Comparison of ENCODE assay signal across 25 cellular contexts in the genomic region with DNA sequence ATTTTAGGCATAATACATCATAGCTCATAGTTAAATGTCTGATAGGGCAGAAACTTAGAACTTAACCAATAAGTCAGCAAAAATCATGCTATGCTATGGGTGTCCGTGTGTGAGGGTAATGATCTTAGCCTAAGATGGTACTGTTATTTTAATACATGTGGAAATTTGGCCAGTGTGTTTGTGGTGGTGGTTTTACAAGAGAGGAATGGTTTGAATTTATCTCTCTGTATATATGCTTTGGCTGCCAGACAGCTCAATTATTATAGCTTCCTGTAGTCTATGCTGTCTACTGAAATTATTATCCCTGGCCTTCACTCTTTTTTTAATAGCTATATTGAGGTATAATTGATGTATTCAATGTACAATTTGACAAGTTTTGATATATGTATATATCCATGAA.
"Had no signal": no experiment of that assay in that cellular context is flagged by ENCODE, and none has a peak within 500 bp of the region (broad histone marks: within the 10 kb centered on the region; RNA-seq: fewer than 3 reads in every experiment).

No MANE protein-coding gene starts in this region.

- H3K36me3 ChIP-seq: brain microvascular endothelial cell had no signal

- DNase-seq: activated B cell treated with CpG ODN at 0.5 μM for 24 hours; activated CD4-positive, alpha-beta memory T cell treated with anti-CD3 and anti-CD28 coated beads for 36 hours; activated CD4-positive, alpha-beta T cell treated with anti-CD3 and anti-CD28 coated beads for 4 hours; activated CD4-positive, alpha-beta T cell treated with anti-CD3 and anti-CD28 coated beads, Interleukin-2, amount 50 U/mL, for 1 hour; activated CD4-positive, CD25-positive, alpha-beta regulatory T cell treated with anti-CD3 and anti-CD28 coated beads, Interleukin-2, amount 50 U/mL, for 72 hours; activated CD8-positive, alpha-beta memory T cell treated with anti-CD3 and anti-CD28 coated beads, Interleukin-2, amount 50 U/mL, for 4 hours; activated gamma-delta T cell treated with Interleukin-2 at 50 U/mL for 16 hours; activated naive CD4-positive, alpha-beta T cell treated with anti-CD3 and anti-CD28 coated beads for 36 hours; activated T-cell treated with anti-CD3 and anti-CD28 coated beads for 4 hours; activated T-cell treated with anti-CD3 and anti-CD28 coated beads, Interleukin-2, amount 50 U/mL, for 4 hours; anterior cingulate cortex; brain microvascular endothelial cell; central memory CD4-positive, alpha-beta T cell; Karpas-422; MM.1S; MV-4-11; NCI-H1092; NCI-H1436 treated with DMSO at 0.1 percent for 48 hours; NCI-H1694 treated with DMSO at 0.1 percent for 48 hours; NCI-H2029; NCI-H345; NCI-H524 treated with DMSO at 0.1 percent for 48 hours; Right ventricle myocardium superior had no signal

- ATAC-seq: activated naive CD4-positive, alpha-beta T cell treated with anti-CD3 and anti-CD28 coated beads, Interleukin-2, amount 50 U/mL, for 72 hours; activated T-cell treated with anti-CD3 and anti-CD28 coated beads, Interleukin-2, amount 50 U/mL, for 4 hours had no signal

- FAIRE-seq: colon had no signal

- H3K27me3 ChIP-seq: brain microvascular endothelial cell had no signal

- H3K27ac ChIP-seq: brain microvascular endothelial cell had no signal
